ENCODE assay signal across 1 cellular context in the genomic region with DNA sequence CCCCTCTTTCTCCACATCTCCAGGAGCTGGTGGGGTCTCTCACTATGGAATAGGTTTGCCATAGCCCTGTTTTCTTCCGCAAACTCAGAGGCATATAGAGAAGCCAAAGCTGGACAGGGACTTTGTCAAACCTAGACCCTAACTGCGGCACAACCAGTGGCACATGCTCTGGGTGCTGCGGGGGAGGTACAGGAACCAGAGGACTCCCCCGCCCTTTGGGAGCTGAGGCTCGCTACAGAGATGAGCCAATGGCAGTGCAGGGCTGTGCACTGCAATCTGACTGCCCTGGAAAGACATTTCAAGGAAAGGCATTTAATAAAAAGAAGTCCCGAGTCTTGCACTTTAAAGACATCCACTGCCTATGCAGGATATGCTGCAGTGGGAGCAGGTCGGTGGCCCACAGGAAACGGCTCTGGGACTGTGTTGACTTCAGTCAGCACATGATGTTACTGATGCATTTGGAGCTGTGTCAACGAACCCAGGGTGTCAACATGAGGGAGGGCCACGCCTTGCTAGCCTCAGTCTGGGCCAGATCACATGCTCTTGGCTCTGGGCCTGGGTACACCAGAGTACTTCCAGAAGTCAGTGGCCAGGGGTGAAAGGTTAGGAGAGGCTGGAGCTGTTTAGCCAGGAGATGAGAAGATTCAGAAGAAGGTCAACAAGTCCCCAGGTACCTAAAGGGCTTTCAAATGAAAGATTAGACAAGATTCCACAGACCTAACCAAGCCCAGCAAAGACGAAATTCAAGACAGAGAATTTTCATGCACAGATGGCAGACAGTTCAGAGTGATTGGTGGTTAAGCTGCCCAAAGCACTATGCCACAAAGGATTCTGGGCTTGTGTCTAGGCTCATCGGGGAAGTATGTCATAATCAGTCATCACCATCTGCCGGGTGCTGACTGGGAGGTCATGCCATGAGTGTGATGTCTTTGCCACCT.
TF ChIP-seq lines count a peak whose summit lies in the region.

No MANE protein-coding gene starts in this region.

TF ChIP-seq in HepG2, 621 proteins besides CTCF, POLR2A, EP300 and RAD21 (continued from another document and continues in another):
- TF ChIP-seq HDAC2 (CRISPR knock-in tag; IDR thresholded peaks at IDR 0.05) (peak; percentile 69; the same call in 1 of the 2 replicates), MIER3 (CRISPR knock-in tag; IDR thresholded peaks at IDR 0.05; ENCODE audit: borderline replicate concordance) (peak; percentile 70; the same call in 1 of the 2 replicates), ZNF292 (CRISPR knock-in tag; IDR thresholded peaks at IDR 0.05; ENCODE audit: borderline replicate concordance, low read depth) (no peak), ZNF143 (CRISPR knock-in tag; IDR thresholded peaks at IDR 0.05) (no peak; the same call in 1 of the 2 replicates), TARDBP (CRISPR knock-in tag; IDR thresholded peaks at IDR 0.05) (peak; percentile 4; the same call in 1 of the 2 replicates), JUN (CRISPR knock-in tag; IDR thresholded peaks at IDR 0.05) (no peak), IKZF1 (IDR thresholded peaks at IDR 0.05) (no peak), MXI1 (IDR thresholded peaks at IDR 0.05; ENCODE audit: borderline replicate concordance, low read depth, low read length) (peak; percentile 85; the same call in 1 of the 3 replicates), GTF2F1 (IDR thresholded peaks at IDR 0.05; ENCODE audit: low read length) (no peak), ATF7 (IDR thresholded peaks at IDR 0.05) (no peak), ATF7 (CRISPR knock-in tag; IDR thresholded peaks at IDR 0.05) (0 out of 2 replicates have a peak, but pooled peaks have one; percentile 36), GFI1 (CRISPR knock-in tag; IDR thresholded peaks at IDR 0.05; ENCODE audit: borderline replicate concordance) (no peak), ZNF124 (CRISPR knock-in tag; IDR thresholded peaks at IDR 0.05) (no peak), RFX3 (CRISPR knock-in tag; IDR thresholded peaks at IDR 0.05) (no peak), ZNF678 (CRISPR knock-in tag; IDR thresholded peaks at IDR 0.05) (no peak), ZNF850 (CRISPR knock-in tag; conservative IDR thresholded peaks at IDR 0.05) (no peak), POLR2AphosphoS5 (IDR thresholded peaks at IDR 0.05; ENCODE audit: low read depth, low read length) (no peak), ZNF34 (CRISPR knock-in tag; IDR thresholded peaks at IDR 0.05; ENCODE audit: borderline replicate concordance) (no peak), NR2C2 (CRISPR knock-in tag; IDR thresholded peaks at IDR 0.05; ENCODE audit: borderline replicate concordance) (peak; percentile 79), SALL2 (CRISPR knock-in tag; IDR thresholded peaks at IDR 0.05) (no peak), ARNT2 (CRISPR knock-in tag; IDR thresholded peaks at IDR 0.05; ENCODE audit: low read depth) (peak; percentile 31; the same call in 1 of the 2 replicates), ZFP62 (CRISPR knock-in tag; IDR thresholded peaks at IDR 0.05) (no peak), ZNF121 (CRISPR knock-in tag; IDR thresholded peaks at IDR 0.05) (no peak)
- TF ChIP-seq, protein P1, sequence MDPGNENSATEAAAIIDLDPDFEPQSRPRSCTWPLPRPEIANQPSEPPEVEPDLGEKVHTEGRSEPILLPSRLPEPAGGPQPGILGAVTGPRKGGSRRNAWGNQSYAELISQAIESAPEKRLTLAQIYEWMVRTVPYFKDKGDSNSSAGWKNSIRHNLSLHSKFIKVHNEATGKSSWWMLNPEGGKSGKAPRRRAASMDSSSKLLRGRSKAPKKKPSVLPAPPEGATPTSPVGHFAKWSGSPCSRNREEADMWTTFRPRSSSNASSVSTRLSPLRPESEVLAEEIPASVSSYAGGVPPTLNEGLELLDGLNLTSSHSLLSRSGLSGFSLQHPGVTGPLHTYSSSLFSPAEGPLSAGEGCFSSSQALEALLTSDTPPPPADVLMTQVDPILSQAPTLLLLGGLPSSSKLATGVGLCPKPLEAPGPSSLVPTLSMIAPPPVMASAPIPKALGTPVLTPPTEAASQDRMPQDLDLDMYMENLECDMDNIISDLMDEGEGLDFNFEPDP (CRISPR knock-in tag; conservative IDR thresholded peaks at IDR 0.05), result no peak
- TF ChIP-seq, protein P2, sequence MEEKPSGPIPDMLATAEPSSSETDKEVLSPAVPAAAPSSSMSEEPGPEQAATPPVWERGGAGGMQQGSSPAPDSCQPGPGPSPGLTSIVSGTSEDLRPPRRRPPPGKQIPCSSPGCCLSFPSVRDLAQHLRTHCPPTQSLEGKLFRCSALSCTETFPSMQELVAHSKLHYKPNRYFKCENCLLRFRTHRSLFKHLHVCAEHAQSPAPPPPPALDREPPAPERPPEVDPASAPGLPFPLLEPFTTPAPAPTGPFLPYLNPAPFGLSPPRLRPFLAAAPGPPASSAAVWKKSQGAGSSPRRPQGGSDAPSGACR (CRISPR knock-in tag; IDR thresholded peaks at IDR 0.05), result no peak
- TF ChIP-seq, protein P3, sequence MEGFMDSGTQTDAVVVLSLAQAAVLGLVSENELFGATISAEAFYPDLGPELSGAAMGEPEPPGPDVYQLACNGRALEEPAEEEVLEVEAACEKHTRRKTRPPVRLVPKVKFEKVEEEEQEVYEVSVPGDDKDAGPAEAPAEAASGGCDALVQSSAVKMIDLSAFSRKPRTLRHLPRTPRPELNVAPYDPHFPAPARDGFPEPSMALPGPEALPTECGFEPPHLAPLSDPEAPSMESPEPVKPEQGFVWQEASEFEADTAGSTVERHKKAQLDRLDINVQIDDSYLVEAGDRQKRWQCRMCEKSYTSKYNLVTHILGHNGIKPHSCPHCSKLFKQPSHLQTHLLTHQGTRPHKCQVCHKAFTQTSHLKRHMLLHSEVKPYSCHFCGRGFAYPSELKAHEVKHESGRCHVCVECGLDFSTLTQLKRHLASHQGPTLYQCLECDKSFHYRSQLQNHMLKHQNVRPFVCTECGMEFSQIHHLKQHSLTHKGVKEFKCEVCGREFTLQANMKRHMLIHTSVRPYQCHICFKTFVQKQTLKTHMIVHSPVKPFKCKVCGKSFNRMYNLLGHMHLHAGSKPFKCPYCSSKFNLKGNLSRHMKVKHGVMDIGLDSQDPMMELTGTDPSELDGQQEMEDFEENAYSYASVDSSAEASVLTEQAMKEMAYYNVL (CRISPR knock-in tag; IDR thresholded peaks at IDR 0.05; ENCODE audit: borderline replicate concordance), result no peak
- TF ChIP-seq, protein P4, sequence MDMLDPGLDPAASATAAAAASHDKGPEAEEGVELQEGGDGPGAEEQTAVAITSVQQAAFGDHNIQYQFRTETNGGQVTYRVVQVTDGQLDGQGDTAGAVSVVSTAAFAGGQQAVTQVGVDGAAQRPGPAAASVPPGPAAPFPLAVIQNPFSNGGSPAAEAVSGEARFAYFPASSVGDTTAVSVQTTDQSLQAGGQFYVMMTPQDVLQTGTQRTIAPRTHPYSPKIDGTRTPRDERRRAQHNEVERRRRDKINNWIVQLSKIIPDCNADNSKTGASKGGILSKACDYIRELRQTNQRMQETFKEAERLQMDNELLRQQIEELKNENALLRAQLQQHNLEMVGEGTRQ (IDR thresholded peaks at IDR 0.05; ENCODE audit: low read depth, low read length), result no peak
- TF ChIP-seq, protein P4 (CRISPR knock-in tag; IDR thresholded peaks at IDR 0.05; ENCODE audit: borderline replicate concordance), result no peak
- TF ChIP-seq, protein P5, sequence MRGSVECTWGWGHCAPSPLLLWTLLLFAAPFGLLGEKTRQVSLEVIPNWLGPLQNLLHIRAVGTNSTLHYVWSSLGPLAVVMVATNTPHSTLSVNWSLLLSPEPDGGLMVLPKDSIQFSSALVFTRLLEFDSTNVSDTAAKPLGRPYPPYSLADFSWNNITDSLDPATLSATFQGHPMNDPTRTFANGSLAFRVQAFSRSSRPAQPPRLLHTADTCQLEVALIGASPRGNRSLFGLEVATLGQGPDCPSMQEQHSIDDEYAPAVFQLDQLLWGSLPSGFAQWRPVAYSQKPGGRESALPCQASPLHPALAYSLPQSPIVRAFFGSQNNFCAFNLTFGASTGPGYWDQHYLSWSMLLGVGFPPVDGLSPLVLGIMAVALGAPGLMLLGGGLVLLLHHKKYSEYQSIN (CRISPR knock-in tag; IDR thresholded peaks at IDR 0.05; ENCODE audit: borderline replicate concordance), result no peak
- TF ChIP-seq, protein P6, sequence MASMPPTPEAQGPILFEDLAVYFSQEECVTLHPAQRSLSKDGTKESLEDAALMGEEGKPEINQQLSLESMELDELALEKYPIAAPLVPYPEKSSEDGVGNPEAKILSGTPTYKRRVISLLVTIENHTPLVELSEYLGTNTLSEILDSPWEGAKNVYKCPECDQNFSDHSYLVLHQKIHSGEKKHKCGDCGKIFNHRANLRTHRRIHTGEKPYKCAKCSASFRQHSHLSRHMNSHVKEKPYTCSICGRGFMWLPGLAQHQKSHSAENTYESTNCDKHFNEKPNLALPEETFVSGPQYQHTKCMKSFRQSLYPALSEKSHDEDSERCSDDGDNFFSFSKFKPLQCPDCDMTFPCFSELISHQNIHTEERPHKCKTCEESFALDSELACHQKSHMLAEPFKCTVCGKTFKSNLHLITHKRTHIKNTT (CRISPR knock-in tag; IDR thresholded peaks at IDR 0.05), result no peak
- TF ChIP-seq, protein P7, sequence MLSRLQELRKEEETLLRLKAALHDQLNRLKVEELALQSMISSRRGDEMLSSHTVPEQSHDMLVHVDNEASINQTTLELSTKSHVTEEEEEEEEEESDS (CRISPR knock-in tag; IDR thresholded peaks at IDR 0.05; ENCODE audit: borderline replicate concordance), result no peak
- TF ChIP-seq, protein P8, sequence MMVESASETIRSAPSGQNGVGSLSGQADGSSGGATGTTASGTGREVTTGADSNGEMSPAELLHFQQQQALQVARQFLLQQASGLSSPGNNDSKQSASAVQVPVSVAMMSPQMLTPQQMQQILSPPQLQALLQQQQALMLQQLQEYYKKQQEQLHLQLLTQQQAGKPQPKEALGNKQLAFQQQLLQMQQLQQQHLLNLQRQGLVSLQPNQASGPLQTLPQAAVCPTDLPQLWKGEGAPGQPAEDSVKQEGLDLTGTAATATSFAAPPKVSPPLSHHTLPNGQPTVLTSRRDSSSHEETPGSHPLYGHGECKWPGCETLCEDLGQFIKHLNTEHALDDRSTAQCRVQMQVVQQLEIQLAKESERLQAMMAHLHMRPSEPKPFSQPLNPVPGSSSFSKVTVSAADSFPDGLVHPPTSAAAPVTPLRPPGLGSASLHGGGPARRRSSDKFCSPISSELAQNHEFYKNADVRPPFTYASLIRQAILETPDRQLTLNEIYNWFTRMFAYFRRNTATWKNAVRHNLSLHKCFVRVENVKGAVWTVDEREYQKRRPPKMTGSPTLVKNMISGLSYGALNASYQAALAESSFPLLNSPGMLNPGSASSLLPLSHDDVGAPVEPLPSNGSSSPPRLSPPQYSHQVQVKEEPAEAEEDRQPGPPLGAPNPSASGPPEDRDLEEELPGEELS (CRISPR knock-in tag; IDR thresholded peaks at IDR 0.05), result peak; percentile 85
- TF ChIP-seq, protein P9, sequence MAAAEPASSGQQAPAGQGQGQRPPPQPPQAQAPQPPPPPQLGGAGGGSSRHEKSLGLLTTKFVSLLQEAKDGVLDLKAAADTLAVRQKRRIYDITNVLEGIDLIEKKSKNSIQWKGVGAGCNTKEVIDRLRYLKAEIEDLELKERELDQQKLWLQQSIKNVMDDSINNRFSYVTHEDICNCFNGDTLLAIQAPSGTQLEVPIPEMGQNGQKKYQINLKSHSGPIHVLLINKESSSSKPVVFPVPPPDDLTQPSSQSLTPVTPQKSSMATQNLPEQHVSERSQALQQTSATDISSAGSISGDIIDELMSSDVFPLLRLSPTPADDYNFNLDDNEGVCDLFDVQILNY (CRISPR knock-in tag; conservative IDR thresholded peaks at IDR 0.05), result no peak
- TF ChIP-seq, protein P10, sequence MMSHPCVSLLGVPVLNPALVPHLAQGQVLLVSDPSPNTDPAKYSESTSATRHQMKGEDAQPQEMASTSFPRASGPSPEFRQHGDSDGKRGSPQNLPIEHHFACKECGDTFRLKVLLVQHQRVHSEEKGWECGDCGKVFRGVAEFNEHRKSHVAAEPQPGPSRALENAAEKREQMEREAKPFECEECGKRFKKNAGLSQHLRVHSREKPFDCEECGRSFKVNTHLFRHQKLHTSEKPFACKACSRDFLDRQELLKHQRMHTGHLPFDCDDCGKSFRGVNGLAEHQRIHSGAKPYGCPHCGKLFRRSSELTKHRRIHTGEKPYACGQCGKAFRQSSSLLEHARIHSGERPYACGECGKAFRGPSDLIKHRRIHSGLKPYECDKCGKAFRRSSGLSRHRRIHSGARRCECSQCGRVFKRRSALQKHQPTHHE (CRISPR knock-in tag; IDR thresholded peaks at IDR 0.05; ENCODE audit: borderline replicate concordance), result no peak
- TF ChIP-seq, protein P11, sequence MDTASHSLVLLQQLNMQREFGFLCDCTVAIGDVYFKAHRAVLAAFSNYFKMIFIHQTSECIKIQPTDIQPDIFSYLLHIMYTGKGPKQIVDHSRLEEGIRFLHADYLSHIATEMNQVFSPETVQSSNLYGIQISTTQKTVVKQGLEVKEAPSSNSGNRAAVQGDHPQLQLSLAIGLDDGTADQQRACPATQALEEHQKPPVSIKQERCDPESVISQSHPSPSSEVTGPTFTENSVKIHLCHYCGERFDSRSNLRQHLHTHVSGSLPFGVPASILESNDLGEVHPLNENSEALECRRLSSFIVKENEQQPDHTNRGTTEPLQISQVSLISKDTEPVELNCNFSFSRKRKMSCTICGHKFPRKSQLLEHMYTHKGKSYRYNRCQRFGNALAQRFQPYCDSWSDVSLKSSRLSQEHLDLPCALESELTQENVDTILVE (CRISPR knock-in tag; IDR thresholded peaks at IDR 0.05), result peak; percentile 55; the same call in 1 of the 2 replicates
- TF ChIP-seq, protein P12, sequence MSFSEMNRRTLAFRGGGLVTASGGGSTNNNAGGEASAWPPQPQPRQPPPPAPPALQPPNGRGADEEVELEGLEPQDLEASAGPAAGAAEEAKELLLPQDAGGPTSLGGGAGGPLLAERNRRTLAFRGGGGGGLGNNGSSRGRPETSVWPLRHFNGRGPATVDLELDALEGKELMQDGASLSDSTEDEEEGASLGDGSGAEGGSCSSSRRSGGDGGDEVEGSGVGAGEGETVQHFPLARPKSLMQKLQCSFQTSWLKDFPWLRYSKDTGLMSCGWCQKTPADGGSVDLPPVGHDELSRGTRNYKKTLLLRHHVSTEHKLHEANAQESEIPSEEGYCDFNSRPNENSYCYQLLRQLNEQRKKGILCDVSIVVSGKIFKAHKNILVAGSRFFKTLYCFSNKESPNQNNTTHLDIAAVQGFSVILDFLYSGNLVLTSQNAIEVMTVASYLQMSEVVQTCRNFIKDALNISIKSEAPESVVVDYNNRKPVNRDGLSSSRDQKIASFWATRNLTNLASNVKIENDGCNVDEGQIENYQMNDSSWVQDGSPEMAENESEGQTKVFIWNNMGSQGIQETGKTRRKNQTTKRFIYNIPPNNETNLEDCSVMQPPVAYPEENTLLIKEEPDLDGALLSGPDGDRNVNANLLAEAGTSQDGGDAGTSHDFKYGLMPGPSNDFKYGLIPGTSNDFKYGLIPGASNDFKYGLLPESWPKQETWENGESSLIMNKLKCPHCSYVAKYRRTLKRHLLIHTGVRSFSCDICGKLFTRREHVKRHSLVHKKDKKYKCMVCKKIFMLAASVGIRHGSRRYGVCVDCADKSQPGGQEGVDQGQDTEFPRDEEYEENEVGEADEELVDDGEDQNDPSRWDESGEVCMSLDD (CRISPR knock-in tag; IDR thresholded peaks at IDR 0.05; ENCODE audit: borderline replicate concordance), result no peak
- TF ChIP-seq, protein P13, sequence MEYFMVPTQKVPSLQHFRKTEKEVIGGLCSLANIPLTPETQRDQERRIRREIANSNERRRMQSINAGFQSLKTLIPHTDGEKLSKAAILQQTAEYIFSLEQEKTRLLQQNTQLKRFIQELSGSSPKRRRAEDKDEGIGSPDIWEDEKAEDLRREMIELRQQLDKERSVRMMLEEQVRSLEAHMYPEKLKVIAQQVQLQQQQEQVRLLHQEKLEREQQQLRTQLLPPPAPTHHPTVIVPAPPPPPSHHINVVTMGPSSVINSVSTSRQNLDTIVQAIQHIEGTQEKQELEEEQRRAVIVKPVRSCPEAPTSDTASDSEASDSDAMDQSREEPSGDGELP (IDR thresholded peaks at IDR 0.05; ENCODE audit: borderline replicate concordance, low read depth), result peak; percentile 82; the same call in 1 of the 2 replicates
